ENCODE assay signal across 1 cellular context in the genomic region with DNA sequence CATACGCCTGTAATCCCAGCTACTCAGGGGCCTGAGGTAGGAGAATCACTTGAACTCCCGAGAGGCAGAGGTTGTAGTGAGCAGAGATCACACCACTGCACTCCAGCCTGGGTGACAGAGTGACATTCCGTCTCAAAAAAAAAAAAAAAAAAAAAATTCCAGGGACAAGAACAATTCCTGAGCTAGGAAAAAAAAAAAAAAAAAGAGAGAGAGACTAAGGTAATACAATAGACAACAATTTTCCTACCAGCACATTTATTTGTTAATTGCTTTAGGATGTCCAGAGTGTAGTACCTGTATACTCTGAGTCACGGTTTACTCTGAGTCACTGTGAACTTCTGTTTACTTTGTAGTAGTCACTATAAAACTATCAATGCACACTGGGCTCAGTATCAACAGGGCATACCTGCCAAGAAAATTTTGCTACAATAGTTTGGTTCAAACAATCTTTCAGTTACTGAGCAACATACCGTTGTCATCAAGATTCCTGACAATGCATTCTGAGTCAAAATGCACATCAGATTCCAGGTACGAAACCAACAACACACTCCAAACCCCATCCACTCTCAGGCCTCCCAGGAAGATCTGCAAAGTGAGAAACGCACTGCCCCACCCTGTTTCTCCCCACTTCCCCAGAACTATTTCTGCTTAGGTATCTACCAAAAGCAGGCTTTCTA.
TF ChIP-seq lines count a peak whose summit lies in the region.

No MANE protein-coding gene starts in this region.

TF ChIP-seq in HepG2, 621 proteins besides CTCF, POLR2A, EP300 and RAD21 (continued from another document and continues in another):
- TF ChIP-seq MAF1 (CRISPR knock-in tag; IDR thresholded peaks at IDR 0.05; ENCODE audit: borderline replicate concordance) (no peak), TARDBP (CRISPR knock-in tag; IDR thresholded peaks at IDR 0.05) (no peak), IKZF1 (IDR thresholded peaks at IDR 0.05) (no peak), ZNF354B (CRISPR knock-in tag; IDR thresholded peaks at IDR 0.05) (no peak), ZNF615 (CRISPR knock-in tag; IDR thresholded peaks at IDR 0.05; ENCODE audit: borderline replicate concordance) (no peak), ZNF614 (CRISPR knock-in tag; IDR thresholded peaks at IDR 0.05; ENCODE audit: borderline replicate concordance) (no peak; the same call in 1 of the 2 replicates), ZNF24 (IDR thresholded peaks at IDR 0.05) (no peak), ZNF253 (CRISPR knock-in tag; IDR thresholded peaks at IDR 0.05; ENCODE audit: borderline replicate concordance) (no peak), ZSCAN31 (CRISPR knock-in tag; IDR thresholded peaks at IDR 0.05; ENCODE audit: low read depth) (no peak), ATM (IDR thresholded peaks at IDR 0.05; ENCODE audit: borderline replicate concordance) (no peak), BCL6 (CRISPR knock-in tag; IDR thresholded peaks at IDR 0.05) (peak; percentile 46), ZNF232 (CRISPR knock-in tag; IDR thresholded peaks at IDR 0.05; ENCODE audit: borderline replicate concordance) (no peak), RARG (CRISPR knock-in tag; IDR thresholded peaks at IDR 0.05; ENCODE audit: low read depth) (no peak), KAT8 (CRISPR knock-in tag; IDR thresholded peaks at IDR 0.05) (no peak), PHF5A (CRISPR knock-in tag; IDR thresholded peaks at IDR 0.05; ENCODE audit: low read depth, unreplicated experiment) (peak; percentile 28), PPARG (CRISPR knock-in tag; conservative IDR thresholded peaks at IDR 0.05) (0 out of 2 replicates have a peak, but pooled peaks have one; percentile 28), DNMT1 (CRISPR knock-in tag; IDR thresholded peaks at IDR 0.05) (no peak), MEIS2 (CRISPR knock-in tag; IDR thresholded peaks at IDR 0.05) (no peak)
- TF ChIP-seq, protein P1, sequence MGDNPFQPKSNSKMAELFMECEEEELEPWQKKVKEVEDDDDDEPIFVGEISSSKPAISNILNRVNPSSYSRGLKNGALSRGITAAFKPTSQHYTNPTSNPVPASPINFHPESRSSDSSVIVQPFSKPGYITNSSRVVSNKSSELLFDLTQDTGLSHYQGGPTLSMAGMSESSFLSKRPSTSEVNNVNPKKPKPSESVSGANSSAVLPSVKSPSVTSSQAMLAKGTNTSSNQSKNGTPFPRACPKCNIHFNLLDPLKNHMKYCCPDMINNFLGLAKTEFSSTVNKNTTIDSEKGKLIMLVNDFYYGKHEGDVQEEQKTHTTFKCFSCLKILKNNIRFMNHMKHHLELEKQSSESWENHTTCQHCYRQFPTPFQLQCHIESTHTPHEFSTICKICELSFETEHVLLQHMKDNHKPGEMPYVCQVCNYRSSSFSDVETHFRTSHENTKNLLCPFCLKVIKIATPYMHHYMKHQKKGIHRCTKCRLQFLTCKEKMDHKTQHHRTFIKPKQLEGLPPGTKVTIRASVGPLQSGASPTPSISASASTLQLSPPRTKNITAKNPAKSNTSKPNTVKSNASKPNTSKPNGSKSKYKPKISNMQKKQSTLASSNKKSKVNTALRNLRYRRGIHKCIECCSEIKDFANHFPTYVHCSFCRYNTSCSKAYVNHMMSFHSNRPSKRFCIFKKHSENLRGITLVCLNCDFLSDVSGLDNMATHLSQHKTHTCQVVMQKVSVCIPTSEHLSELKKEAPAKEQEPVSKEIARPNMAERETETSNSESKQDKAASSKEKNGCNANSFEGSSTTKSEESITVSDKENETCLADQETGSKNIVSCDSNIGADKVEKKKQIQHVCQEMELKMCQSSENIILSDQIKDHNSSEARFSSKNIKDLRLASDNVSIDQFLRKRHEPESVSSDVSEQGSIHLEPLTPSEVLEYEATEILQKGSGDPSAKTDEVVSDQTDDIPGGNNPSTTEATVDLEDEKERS (CRISPR knock-in tag; IDR thresholded peaks at IDR 0.05), result no peak
- TF ChIP-seq, protein P2, sequence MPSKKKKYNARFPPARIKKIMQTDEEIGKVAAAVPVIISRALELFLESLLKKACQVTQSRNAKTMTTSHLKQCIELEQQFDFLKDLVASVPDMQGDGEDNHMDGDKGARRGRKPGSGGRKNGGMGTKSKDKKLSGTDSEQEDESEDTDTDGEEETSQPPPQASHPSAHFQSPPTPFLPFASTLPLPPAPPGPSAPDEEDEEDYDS (CRISPR knock-in tag; IDR thresholded peaks at IDR 0.05), result 0 out of 2 replicates have a peak, but pooled peaks have one; percentile 29
- TF ChIP-seq, protein P3, sequence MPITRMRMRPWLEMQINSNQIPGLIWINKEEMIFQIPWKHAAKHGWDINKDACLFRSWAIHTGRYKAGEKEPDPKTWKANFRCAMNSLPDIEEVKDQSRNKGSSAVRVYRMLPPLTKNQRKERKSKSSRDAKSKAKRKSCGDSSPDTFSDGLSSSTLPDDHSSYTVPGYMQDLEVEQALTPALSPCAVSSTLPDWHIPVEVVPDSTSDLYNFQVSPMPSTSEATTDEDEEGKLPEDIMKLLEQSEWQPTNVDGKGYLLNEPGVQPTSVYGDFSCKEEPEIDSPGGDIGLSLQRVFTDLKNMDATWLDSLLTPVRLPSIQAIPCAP (CRISPR knock-in tag; IDR thresholded peaks at IDR 0.05; ENCODE audit: low read depth), result no peak
- TF ChIP-seq, protein P4, sequence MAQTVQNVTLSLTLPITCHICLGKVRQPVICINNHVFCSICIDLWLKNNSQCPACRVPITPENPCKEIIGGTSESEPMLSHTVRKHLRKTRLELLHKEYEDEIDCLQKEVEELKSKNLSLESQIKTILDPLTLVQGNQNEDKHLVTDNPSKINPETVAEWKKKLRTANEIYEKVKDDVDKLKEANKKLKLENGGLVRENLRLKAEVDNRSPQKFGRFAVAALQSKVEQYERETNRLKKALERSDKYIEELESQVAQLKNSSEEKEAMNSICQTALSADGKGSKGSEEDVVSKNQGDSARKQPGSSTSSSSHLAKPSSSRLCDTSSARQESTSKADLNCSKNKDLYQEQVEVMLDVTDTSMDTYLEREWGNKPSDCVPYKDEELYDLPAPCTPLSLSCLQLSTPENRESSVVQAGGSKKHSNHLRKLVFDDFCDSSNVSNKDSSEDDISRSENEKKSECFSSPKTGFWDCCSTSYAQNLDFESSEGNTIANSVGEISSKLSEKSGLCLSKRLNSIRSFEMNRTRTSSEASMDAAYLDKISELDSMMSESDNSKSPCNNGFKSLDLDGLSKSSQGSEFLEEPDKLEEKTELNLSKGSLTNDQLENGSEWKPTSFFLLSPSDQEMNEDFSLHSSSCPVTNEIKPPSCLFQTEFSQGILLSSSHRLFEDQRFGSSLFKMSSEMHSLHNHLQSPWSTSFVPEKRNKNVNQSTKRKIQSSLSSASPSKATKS (CRISPR knock-in tag; IDR thresholded peaks at IDR 0.05), result no peak
- TF ChIP-seq, protein P5, sequence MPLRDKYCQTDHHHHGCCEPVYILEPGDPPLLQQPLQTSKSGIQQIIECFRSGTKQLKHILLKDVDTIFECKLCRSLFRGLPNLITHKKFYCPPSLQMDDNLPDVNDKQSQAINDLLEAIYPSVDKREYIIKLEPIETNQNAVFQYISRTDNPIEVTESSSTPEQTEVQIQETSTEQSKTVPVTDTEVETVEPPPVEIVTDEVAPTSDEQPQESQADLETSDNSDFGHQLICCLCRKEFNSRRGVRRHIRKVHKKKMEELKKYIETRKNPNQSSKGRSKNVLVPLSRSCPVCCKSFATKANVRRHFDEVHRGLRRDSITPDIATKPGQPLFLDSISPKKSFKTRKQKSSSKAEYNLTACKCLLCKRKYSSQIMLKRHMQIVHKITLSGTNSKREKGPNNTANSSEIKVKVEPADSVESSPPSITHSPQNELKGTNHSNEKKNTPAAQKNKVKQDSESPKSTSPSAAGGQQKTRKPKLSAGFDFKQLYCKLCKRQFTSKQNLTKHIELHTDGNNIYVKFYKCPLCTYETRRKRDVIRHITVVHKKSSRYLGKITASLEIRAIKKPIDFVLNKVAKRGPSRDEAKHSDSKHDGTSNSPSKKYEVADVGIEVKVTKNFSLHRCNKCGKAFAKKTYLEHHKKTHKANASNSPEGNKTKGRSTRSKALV (CRISPR knock-in tag; IDR thresholded peaks at IDR 0.05), result no peak
- TF ChIP-seq, protein P6, sequence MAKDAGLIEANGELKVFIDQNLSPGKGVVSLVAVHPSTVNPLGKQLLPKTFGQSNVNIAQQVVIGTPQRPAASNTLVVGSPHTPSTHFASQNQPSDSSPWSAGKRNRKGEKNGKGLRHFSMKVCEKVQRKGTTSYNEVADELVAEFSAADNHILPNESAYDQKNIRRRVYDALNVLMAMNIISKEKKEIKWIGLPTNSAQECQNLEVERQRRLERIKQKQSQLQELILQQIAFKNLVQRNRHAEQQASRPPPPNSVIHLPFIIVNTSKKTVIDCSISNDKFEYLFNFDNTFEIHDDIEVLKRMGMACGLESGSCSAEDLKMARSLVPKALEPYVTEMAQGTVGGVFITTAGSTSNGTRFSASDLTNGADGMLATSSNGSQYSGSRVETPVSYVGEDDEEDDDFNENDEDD (CRISPR knock-in tag; IDR thresholded peaks at IDR 0.05; ENCODE audit: borderline replicate concordance), result no peak
- TF ChIP-seq, protein P7, sequence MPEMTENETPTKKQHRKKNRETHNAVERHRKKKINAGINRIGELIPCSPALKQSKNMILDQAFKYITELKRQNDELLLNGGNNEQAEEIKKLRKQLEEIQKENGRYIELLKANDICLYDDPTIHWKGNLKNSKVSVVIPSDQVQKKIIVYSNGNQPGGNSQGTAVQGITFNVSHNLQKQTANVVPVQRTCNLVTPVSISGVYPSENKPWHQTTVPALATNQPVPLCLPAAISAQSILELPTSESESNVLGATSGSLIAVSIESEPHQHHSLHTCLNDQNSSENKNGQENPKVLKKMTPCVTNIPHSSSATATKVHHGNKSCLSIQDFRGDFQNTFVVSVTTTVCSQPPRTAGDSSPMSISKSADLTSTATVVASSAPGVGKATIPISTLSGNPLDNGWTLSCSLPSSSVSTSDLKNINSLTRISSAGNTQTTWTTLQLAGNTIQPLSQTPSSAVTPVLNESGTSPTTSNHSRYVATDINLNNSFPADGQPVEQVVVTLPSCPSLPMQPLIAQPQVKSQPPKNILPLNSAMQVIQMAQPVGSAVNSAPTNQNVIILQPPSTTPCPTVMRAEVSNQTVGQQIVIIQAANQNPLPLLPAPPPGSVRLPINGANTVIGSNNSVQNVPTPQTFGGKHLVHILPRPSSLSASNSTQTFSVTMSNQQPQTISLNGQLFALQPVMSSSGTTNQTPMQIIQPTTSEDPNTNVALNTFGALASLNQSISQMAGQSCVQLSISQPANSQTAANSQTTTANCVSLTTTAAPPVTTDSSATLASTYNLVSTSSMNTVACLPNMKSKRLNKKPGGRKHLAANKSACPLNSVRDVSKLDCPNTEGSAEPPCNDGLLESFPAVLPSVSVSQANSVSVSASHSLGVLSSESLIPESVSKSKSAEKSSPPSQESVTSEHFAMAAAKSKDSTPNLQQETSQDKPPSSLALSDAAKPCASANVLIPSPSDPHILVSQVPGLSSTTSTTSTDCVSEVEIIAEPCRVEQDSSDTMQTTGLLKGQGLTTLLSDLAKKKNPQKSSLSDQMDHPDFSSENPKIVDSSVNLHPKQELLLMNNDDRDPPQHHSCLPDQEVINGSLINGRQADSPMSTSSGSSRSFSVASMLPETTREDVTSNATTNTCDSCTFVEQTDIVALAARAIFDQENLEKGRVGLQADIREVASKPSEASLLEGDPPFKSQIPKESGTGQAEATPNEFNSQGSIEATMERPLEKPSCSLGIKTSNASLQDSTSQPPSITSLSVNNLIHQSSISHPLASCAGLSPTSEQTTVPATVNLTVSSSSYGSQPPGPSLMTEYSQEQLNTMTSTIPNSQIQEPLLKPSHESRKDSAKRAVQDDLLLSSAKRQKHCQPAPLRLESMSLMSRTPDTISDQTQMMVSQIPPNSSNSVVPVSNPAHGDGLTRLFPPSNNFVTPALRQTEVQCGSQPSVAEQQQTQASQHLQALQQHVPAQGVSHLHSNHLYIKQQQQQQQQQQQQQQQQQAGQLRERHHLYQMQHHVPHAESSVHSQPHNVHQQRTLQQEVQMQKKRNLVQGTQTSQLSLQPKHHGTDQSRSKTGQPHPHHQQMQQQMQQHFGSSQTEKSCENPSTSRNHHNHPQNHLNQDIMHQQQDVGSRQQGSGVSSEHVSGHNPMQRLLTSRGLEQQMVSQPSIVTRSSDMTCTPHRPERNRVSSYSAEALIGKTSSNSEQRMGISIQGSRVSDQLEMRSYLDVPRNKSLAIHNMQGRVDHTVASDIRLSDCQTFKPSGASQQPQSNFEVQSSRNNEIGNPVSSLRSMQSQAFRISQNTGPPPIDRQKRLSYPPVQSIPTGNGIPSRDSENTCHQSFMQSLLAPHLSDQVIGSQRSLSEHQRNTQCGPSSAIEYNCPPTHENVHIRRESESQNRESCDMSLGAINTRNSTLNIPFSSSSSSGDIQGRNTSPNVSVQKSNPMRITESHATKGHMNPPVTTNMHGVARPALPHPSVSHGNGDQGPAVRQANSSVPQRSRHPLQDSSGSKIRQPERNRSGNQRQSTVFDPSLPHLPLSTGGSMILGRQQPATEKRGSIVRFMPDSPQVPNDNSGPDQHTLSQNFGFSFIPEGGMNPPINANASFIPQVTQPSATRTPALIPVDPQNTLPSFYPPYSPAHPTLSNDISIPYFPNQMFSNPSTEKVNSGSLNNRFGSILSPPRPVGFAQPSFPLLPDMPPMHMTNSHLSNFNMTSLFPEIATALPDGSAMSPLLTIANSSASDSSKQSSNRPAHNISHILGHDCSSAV (CRISPR knock-in tag; IDR thresholded peaks at IDR 0.05; ENCODE audit: borderline replicate concordance), result no peak
- TF ChIP-seq, protein P8, sequence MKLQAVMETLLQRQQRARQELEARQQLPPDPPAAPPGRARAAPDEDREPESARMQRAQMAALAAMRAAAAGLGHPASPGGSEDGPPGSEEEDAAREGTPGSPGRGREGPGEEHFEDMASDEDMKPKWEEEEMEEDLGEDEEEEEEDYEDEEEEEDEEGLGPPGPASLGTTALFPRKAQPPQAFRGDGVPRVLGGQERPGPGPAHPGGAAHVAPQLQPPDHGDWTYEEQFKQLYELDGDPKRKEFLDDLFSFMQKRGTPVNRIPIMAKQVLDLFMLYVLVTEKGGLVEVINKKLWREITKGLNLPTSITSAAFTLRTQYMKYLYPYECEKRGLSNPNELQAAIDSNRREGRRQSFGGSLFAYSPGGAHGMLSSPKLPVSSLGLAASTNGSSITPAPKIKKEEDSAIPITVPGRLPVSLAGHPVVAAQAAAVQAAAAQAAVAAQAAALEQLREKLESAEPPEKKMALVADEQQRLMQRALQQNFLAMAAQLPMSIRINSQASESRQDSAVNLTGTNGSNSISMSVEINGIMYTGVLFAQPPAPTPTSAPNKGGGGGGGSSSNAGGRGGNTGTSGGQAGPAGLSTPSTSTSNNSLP (IDR thresholded peaks at IDR 0.05; ENCODE audit: low read depth, low read length), result peak; percentile 96
- TF ChIP-seq, protein P9, sequence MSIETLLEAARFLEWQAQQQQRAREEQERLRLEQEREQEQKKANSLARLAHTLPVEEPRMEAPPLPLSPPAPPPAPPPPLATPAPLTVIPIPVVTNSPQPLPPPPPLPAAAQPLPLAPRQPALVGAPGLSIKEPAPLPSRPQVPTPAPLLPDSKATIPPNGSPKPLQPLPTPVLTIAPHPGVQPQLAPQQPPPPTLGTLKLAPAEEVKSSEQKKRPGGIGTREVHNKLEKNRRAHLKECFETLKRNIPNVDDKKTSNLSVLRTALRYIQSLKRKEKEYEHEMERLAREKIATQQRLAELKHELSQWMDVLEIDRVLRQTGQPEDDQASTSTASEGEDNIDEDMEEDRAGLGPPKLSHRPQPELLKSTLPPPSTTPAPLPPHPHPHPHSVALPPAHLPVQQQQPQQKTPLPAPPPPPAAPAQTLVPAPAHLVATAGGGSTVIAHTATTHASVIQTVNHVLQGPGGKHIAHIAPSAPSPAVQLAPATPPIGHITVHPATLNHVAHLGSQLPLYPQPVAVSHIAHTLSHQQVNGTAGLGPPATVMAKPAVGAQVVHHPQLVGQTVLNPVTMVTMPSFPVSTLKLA (IDR thresholded peaks at IDR 0.05), result peak; percentile 33; the same call in 1 of the 2 replicates
